In the genomic region with DNA sequence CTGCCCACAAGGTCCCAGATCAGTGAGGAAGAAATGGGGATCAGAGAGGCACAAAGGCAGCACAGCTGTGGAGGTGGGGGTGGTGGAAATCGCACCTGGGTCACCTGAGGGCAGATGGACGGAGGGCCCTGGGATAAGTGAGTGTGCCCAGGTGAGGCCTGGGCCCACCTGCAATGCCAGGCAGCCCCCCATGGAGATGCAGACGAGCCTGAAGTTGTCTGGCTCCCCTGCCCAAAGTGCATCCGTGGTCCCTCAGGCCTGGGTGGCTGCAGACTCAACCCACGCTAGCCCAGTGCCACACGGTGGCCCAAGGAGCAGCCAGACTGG, we compare ENCODE assay signal across 28 cellular contexts.
"Had no signal": no experiment of that assay in that cellular context is flagged by ENCODE, and none has a peak within 500 bp of the region (broad histone marks: within the 10 kb centered on the region; RNA-seq: fewer than 3 reads in every experiment).

No MANE protein-coding gene starts in this region.

- ATAC-seq: activated CD8-positive, alpha-beta T cell treated with anti-CD3 and anti-CD28 coated beads for 36 hours; activated naive CD4-positive, alpha-beta T cell treated with anti-CD3 and anti-CD28 coated beads, Interleukin-2, amount 50 U/mL, for 72 hours; esophagus mucosa; left colon; natural killer cell treated with Interleukin-12 subunit alpha and Interleukin-12 subunit beta and Interleukin-15 and Interleukin-18, amount 100 ng/mL, for 72 hours; upper lobe of right lung; WTC11 had no signal

- H3K27ac Mint-ChIP-seq: activated CD8-positive, alpha-beta T cell treated with anti-CD3 and anti-CD28 coated beads for 36 hours; activated naive CD4-positive, alpha-beta T cell treated with anti-CD3 and anti-CD28 coated beads, Interleukin-2, amount 50 U/mL, for 72 hours; activated T-helper 2 cell treated with anti-CD3 and anti-CD28 coated beads, Interferon-gamma antibody, Interleukin-2, Interleukin-4, amounts not matched to agents 10 μg/mL and 5 μg/mL and 100 μg/mL, durations not matched to agents 14 hours and 24 hours and 36 hours; dendritic cell treated with granulocyte-macrophage colony-stimulating factor and Interleukin-4, amounts not matched to agents 40 ng/mL and 50 ng/mL, for 4 days; endodermal cell; natural killer cell treated with Interleukin-12 subunit alpha and Interleukin-12 subunit beta and Interleukin-15 and Interleukin-18, amount 100 ng/mL, for 72 hours; T-helper 1 cell treated with Interleukin-12 subunit alpha and Interleukin-12 subunit beta and Interleukin-4 antibody, amounts not matched to agents 30 μg/mL and 1 μg/mL, for 36 hours had no signal

- H3K4me3 Mint-ChIP-seq: activated CD8-positive, alpha-beta T cell treated with anti-CD3 and anti-CD28 coated beads for 36 hours; central memory CD8-positive, alpha-beta T cell; dendritic cell treated with granulocyte-macrophage colony-stimulating factor and Interleukin-4, amounts not matched to agents 40 ng/mL and 50 ng/mL, for 4 days; endodermal cell; natural killer cell treated with Interleukin-12 subunit alpha and Interleukin-12 subunit beta and Interleukin-15 and Interleukin-18, amount 100 ng/mL, for 72 hours; T-helper 1 cell treated with Interleukin-12 subunit alpha and Interleukin-12 subunit beta and Interleukin-4 antibody, amounts not matched to agents 30 μg/mL and 1 μg/mL, for 36 hours; WTC11 had no signal

- DNase-seq: activated CD4-positive, alpha-beta T cell treated with anti-CD3 and anti-CD28 coated beads for 1 hour; activated CD4-positive, alpha-beta T cell treated with anti-CD3 and anti-CD28 coated beads, Interleukin-2, amount 50 U/mL, for 1 hour; activated CD8-positive, alpha-beta T cell treated with anti-CD3 and anti-CD28 coated beads for 36 hours; activated T-cell treated with anti-CD3 and anti-CD28 coated beads, Interleukin-2, amount 50 U/mL, for 48 hours; endodermal cell; foreskin fibroblast; head of caudate nucleus; hippocampal formation; left colon; mammary epithelial cell; sigmoid colon; small intestine; stimulated activated CD4-positive, alpha-beta T cell treated with anti-CD3 and anti-CD28 coated beads, Interleukin-4, amount 100 ng/mL, for 4 hours; stimulated activated CD8-positive, alpha-beta memory T cell treated with anti-CD3 and anti-CD28 coated beads, Interleukin-4, amount 100 ng/mL, for 48 hours; stimulated activated naive CD4-positive, alpha-beta T cell; T1000; tibial artery; upper lobe of right lung had no signal

- H3K4me3 ChIP-seq: breast epithelium, sigmoid colon, suprapubic skin, tibial artery, upper lobe of right lung had no signal

- H3K9me3 ChIP-seq: breast epithelium, sigmoid colon, suprapubic skin, tibial artery, upper lobe of right lung had no signal

- H3K36me3 ChIP-seq: breast epithelium had no signal

- H3K27me3 Mint-ChIP-seq: activated CD8-positive, alpha-beta T cell treated with anti-CD3 and anti-CD28 coated beads for 36 hours; central memory CD8-positive, alpha-beta T cell; dendritic cell treated with granulocyte-macrophage colony-stimulating factor and Interleukin-4, amounts not matched to agents 40 ng/mL and 50 ng/mL, for 4 days had no signal

- H3K9me3 Mint-ChIP-seq: activated CD8-positive, alpha-beta T cell treated with anti-CD3 and anti-CD28 coated beads for 36 hours; activated T-helper 2 cell treated with anti-CD3 and anti-CD28 coated beads, Interferon-gamma antibody, Interleukin-2, Interleukin-4, amounts not matched to agents 10 μg/mL and 5 μg/mL and 100 μg/mL, durations not matched to agents 14 hours and 24 hours and 36 hours; central memory CD8-positive, alpha-beta T cell; dendritic cell treated with granulocyte-macrophage colony-stimulating factor and Interleukin-4, amounts not matched to agents 40 ng/mL and 50 ng/mL, for 4 days; endodermal cell; natural killer cell treated with Interleukin-12 subunit alpha and Interleukin-12 subunit beta and Interleukin-15 and Interleukin-18, amount 100 ng/mL, for 72 hours; T-helper 1 cell treated with Interleukin-12 subunit alpha and Interleukin-12 subunit beta and Interleukin-4 antibody, amounts not matched to agents 30 μg/mL and 1 μg/mL, for 36 hours; WTC11 had no signal

- H3K27me3 ChIP-seq: breast epithelium, sigmoid colon, suprapubic skin, tibial artery, upper lobe of right lung had no signal

- H3K4me1 Mint-ChIP-seq: endodermal cell had no signal

- H3K27ac ChIP-seq: suprapubic skin, tibial artery, upper lobe of right lung had no signal
